ENCODE assay signal across 23 cellular contexts in genomic region chr13:42569576-42570344, GRCh38. TPM values are rescaled to one million over a fixed set of nuclear protein-coding genes. Genes with fewer than 3 reads are reported as not detected.
"Had no signal": no experiment of that assay in that cellular context is flagged by ENCODE, and none has a peak within 500 bp of the region (broad histone marks: within the 10 kb centered on the region; RNA-seq: fewer than 3 reads in every experiment).

No MANE protein-coding gene starts in this region.

- H3K27ac ChIP-seq: breast epithelium, epithelial cell of prostate, heart left ventricle, lower lobe of right lung, skin epidermis, transverse colon, vagina had no signal

- H3K9me3 ChIP-seq: heart left ventricle, lower lobe of right lung, transverse colon, vagina had no signal

- H3K4me3 Mint-ChIP-seq: activated naive CD4-positive, alpha-beta T cell treated with anti-CD3 and anti-CD28 coated beads for 36 hours; activated naive CD8-positive, alpha-beta T cell treated with anti-CD3 and anti-CD28 coated beads, Interleukin-2, amount 50 U/mL, for 24 hours; activated T-helper 17 cell treated with anti-CD3 and anti-CD28 coated beads, Interleukin-2, amount 50 U/mL, for 72 hours; effector memory CD8-positive, alpha-beta T cell; immature natural killer cell; nephron progenitor cell had no signal

- DNase-seq: activated CD4-positive, alpha-beta T cell treated with anti-CD3 and anti-CD28 coated beads, Interleukin-2, amount 50 U/mL, for 48 hours; activated CD4-positive, CD25-positive, alpha-beta regulatory T cell treated with anti-CD3 and anti-CD28 coated beads, Interleukin-2, amount 50 U/mL, for 72 hours; activated naive CD4-positive, alpha-beta T cell treated with anti-CD3 and anti-CD28 coated beads for 36 hours; activated naive CD8-positive, alpha-beta T cell treated with anti-CD3 and anti-CD28 coated beads, Interleukin-2, amount 50 U/mL, for 24 hours; aorta; cerebellar nuclear complex; effector memory CD8-positive, alpha-beta T cell; heart left ventricle; immature natural killer cell; lower lobe of right lung; nephron progenitor cell; occipital lobe; stimulated activated CD4-positive, alpha-beta T cell treated with anti-CD3 and anti-CD28 coated beads, Interleukin-15, amount 100 ng/mL, for 24 hours; stimulated activated CD4-positive, alpha-beta T cell treated with anti-CD3 and anti-CD28 coated beads, Interleukin-4, amount 100 ng/mL, for 1 hour; stimulated activated naive CD8-positive, alpha-beta T cell treated with anti-CD3 and anti-CD28 coated beads, Interleukin-15, Interleukin-2, amounts not matched to agents 100 U/mL and 50 U/mL, for 24 hours; transverse colon had no signal

- H3K4me1 ChIP-seq: breast epithelium had no signal

- H3K4me3 ChIP-seq: breast epithelium, heart left ventricle, lower lobe of right lung, skin epidermis, transverse colon, vagina had no signal

- H3K9me3 Mint-ChIP-seq: immature natural killer cell had no signal

- H3K36me3 ChIP-seq: breast epithelium, heart left ventricle, lower lobe of right lung, transverse colon, vagina had no signal

- ATAC-seq: activated naive CD8-positive, alpha-beta T cell treated with anti-CD3 and anti-CD28 coated beads, Interleukin-2, amount 50 U/mL, for 24 hours; activated T-helper 17 cell treated with anti-CD3 and anti-CD28 coated beads, Interleukin-2, amount 50 U/mL, for 72 hours; effector memory CD8-positive, alpha-beta T cell; heart left ventricle; lower lobe of right lung; stimulated activated naive CD8-positive, alpha-beta T cell treated with anti-CD3 and anti-CD28 coated beads, Interleukin-15, Interleukin-2, amounts not matched to agents 100 U/mL and 50 U/mL, for 24 hours had no signal

- H3K27ac Mint-ChIP-seq: activated naive CD4-positive, alpha-beta T cell treated with anti-CD3 and anti-CD28 coated beads for 36 hours; activated naive CD8-positive, alpha-beta T cell treated with anti-CD3 and anti-CD28 coated beads, Interleukin-2, amount 50 U/mL, for 24 hours; activated T-helper 17 cell treated with anti-CD3 and anti-CD28 coated beads, Interleukin-2, amount 50 U/mL, for 72 hours; effector memory CD8-positive, alpha-beta T cell; immature natural killer cell; nephron progenitor cell had no signal

- H3K27me3 ChIP-seq: vagina had no signal

RNA-seq across cellular contexts. Expression of gene TNFSF11, which starts 4.2 kb away (rescaled TPM):
- total RNA-seq: fibroblast of lung, heart left ventricle, lower lobe of right lung, occipital lobe, posterior vena cava, vagina had no signal
